In genomic region chr17:79988163-79988971, GRCh38 we compare ENCODE assay signal across 10 cellular contexts. TPM values are rescaled to one million over a fixed set of nuclear protein-coding genes. Genes with fewer than 3 reads are reported as not detected.
DNase-seq lines count a peak whose midpoint lies in the region; ATAC-seq, FAIRE-seq and TF ChIP-seq lines count a peak whose summit lies in the region.
"Had no signal": no experiment of that assay in that cellular context is flagged by ENCODE, and none has a peak within 500 bp of the region (broad histone marks: within the 10 kb centered on the region; RNA-seq: fewer than 3 reads in every experiment).

No MANE protein-coding gene starts in this region.

- peak overlapping the region in 2 of 4 donors; percentile 2 to 39 for H3K27ac ChIP-seq in pancreas

- H3K9me3 Mint-ChIP-seq in chondrocyte (ENCODE audit: low read depth), result no peaks in the 10 kb centered on the region

- peaks cover 63% of the 10 kb centered on the region for H3K4me1 Mint-ChIP-seq in chondrocyte (ENCODE audit: low read depth)

- peak in 3 of 4 donors; percentile 3 to 20 (median 6) for ATAC-seq in pancreas
- ATAC-seq in HG02840 (IDR thresholded peaks at IDR 0.05; ENCODE audit: low FRiP score, unreplicated experiment), result no peak

- H3K4me3 Mint-ChIP-seq in chondrocyte (ENCODE audit: unreplicated experiment), result peak overlapping the region; percentile 54

- in situ Hi-C loops in Caki2 (cut with HindIII; ENCODE audit: low pct_unique_long_range_greater_than_20kb, low sequenced_read_pairs), result no loop called here

- H3K4me3 ChIP-seq in pancreas, result no peak overlapping the region

- DNase-seq in Caki2 (ENCODE audit: low read depth) (peak; percentile 77), NCI-H2107 (lab: John Stamatoyannopoulos, UW) (peak; percentile 38), chondrocyte (ENCODE audit: low spot score) (peak; percentile 56), pancreas (peak in 2 of 6 donors; percentile 47 to 54), NCI-H2227 treated with DMSO at 0.1 percent for 48 hours (lab: John Stamatoyannopoulos, UW) (no peak), hepatic stellate cell (ENCODE audit: low spot score) (no peak), DMS 273 (lab: John Stamatoyannopoulos, UW; ENCODE audit: unreplicated experiment) (no peak)
- DNase-seq: RPMI8226 had no signal

- 51 to 53% methylated on average over 28 of the region's 28 CpGs for WGBS in pancreas, 2 donors

- peak overlapping the region; percentile 94 for H3K27ac Mint-ChIP-seq in chondrocyte (ENCODE audit: unreplicated experiment)

- intact Hi-C loops in pancreas (cut with DNase I), result loop anchor here in 1 of 3 donors (10.0 kb wide), 1 partner anchor 184 kb away; no protein-coding TSS in a partner anchor

- H3K4me1 ChIP-seq in pancreas, result peaks cover 14 to 52% (median 30%) of the 10 kb centered on the region in 3 donors

- no peak for FAIRE-seq in pancreas (lab: Jason Lieb, UNC)
- FAIRE-seq: endometrium had no signal

- no peaks in the 10 kb centered on the region for H3K36me3 ChIP-seq in pancreas

- no peaks in the 10 kb centered on the region for H3K27me3 Mint-ChIP-seq in chondrocyte (ENCODE audit: low read depth)

- H3K27me3 ChIP-seq in pancreas, result no peaks in the 10 kb centered on the region

- H3K9me3 ChIP-seq in pancreas, result no peaks in the 10 kb centered on the region

- TF ChIP-seq CTCF in chondrocyte (IDR thresholded peaks at IDR 0.05) (no peak), pancreas (IDR thresholded peaks at IDR 0.05) (no peak)

- no peaks in the 10 kb centered on the region for H3K36me3 Mint-ChIP-seq in chondrocyte (ENCODE audit: low read depth)

RNA-seq across cellular contexts. Expression of gene TBC1D16, which starts 47.3 kb away (rescaled TPM):
- 25.8 and 27.0 TPM in 2 replicates for total RNA-seq in Caki2 (2014; rRNA removed; shearing (Covaris generic); ENCODE audit: low replicate concordance)
- total RNA-seq in chondrocyte, result 51.4 to 72.7 TPM (median 55.4 TPM) in 3 replicates
- total RNA-seq in pancreas, result 10 to 100 TPM; 17.1 to 31.4 (median 22.6) TPM
- polyA plus RNA-seq in pancreas, result 10 to 100 TPM in 1 of 2 donors, 1 to 10 TPM in 1; 4.9 to 14.9 TPM

RNA-seq across cellular contexts. Expression of gene CCDC40, which starts 48.1 kb away (rescaled TPM):
- total RNA-seq in Caki2 (2014; rRNA removed; shearing (Covaris generic); ENCODE audit: low replicate concordance), result 7.2 and 41.3 TPM in 2 replicates
- 5.8 to 11.8 TPM (median 6.5 TPM) in 3 replicates for total RNA-seq in chondrocyte
- total RNA-seq in pancreas, result 1 to 10 TPM; 1.9 to 6.2 (median 3.1) TPM
- polyA plus RNA-seq in pancreas, result 10 to 100 TPM in 1 of 2 donors, 1 to 10 TPM in 1; 3.5 to 12.3 TPM

Comparison
In these comparisons a context has a peak if more than half of its experiments do, and no peak if none do; other contexts are left out.
1. DNase-seq: peak in Caki2 (single experiment), NCI-H2107 (single experiment) and chondrocyte (single experiment); none in NCI-H2227 treated with DMSO at 0.1 percent for 48 hours (single experiment), hepatic stellate cell (single experiment) and DMS 273 (single experiment).